In genomic region chr15:81323944-81324881, GRCh38 we compare ENCODE assay signal across 1 cellular context.
TF ChIP-seq lines count a peak whose summit lies in the region.

Gene STARD5 (minus strand): TSS chr15:81324141. CDS start chr15:81324099, 42 bp downstream.

TF ChIP-seq in K562, 482 proteins besides CTCF, POLR2A, EP300 and RAD21 (continued from another document and continues in another):
- no peak for TF ChIP-seq TSHZ1 (CRISPR knock-in tag; IDR thresholded peaks at IDR 0.05)
- no peak for TF ChIP-seq HIVEP1 (CRISPR knock-in tag; IDR thresholded peaks at IDR 0.05)
- TF ChIP-seq TRIM25 (IDR thresholded peaks at IDR 0.05; ENCODE audit: borderline replicate concordance): no peak
- TF ChIP-seq ZBTB1 (CRISPR knock-in tag; IDR thresholded peaks at IDR 0.05; ENCODE audit: borderline replicate concordance, low read depth): no peak
- peak; percentile 69 for TF ChIP-seq CTBP1 (IDR thresholded peaks at IDR 0.05; ENCODE audit: borderline replicate concordance)
- no peak for TF ChIP-seq POLR2B (IDR thresholded peaks at IDR 0.05; ENCODE audit: low read depth, partially characterized antibody)
- TF ChIP-seq EGR1 (conservative IDR thresholded peaks at IDR 0.05): no peak
- no peak for TF ChIP-seq NKRF (IDR thresholded peaks at IDR 0.05; ENCODE audit: borderline replicate concordance)
- no peak for TF ChIP-seq MXD1 (CRISPR knock-in tag; IDR thresholded peaks at IDR 0.05; ENCODE audit: borderline replicate concordance, poor library complexity, severe bottlenecking)
- no peak for TF ChIP-seq RBM22 (IDR thresholded peaks at IDR 0.05; ENCODE audit: low read depth, low read length, poor library complexity, severe bottlenecking)
- TF ChIP-seq DEAF1 (CRISPR knock-in tag; IDR thresholded peaks at IDR 0.05): no peak
- TF ChIP-seq GABPB1 (CRISPR knock-in tag; IDR thresholded peaks at IDR 0.05): no peak
- no peak for TF ChIP-seq E2F4 (CRISPR knock-in tag; IDR thresholded peaks at IDR 0.05; ENCODE audit: low read depth)
- 0 out of 2 replicates have a peak, but pooled peaks have one; percentile 48 for TF ChIP-seq MYC (IDR thresholded peaks at IDR 0.05; ENCODE audit: low read depth, low read length)
- no peak for TF ChIP-seq MYC (CRISPR knock-in tag; IDR thresholded peaks at IDR 0.05; ENCODE audit: borderline replicate concordance, low read depth)
- no peak for TF ChIP-seq KLF1 (tag; IDR thresholded peaks at IDR 0.05)
- peak; percentile 59; the same call in 1 of the 2 replicates for TF ChIP-seq ZBTB2 (IDR thresholded peaks at IDR 0.05)
- no peak for TF ChIP-seq IRF1 (CRISPR knock-in tag; IDR thresholded peaks at IDR 0.05; ENCODE audit: borderline replicate concordance)
- TF ChIP-seq HDAC2 (IDR thresholded peaks at IDR 0.05): 0 out of 2 replicates have a peak, but pooled peaks have one; percentile 12
- no peak for TF ChIP-seq RBM34 (IDR thresholded peaks at IDR 0.05; ENCODE audit: borderline replicate concordance, insufficient read depth, low read length)
- TF ChIP-seq GTF2B (IDR thresholded peaks at IDR 0.05; ENCODE audit: extremely low read depth, insufficient read length): no peak
- no peak for TF ChIP-seq CCAR2 (IDR thresholded peaks at IDR 0.05; ENCODE audit: low read depth, low read length)
- TF ChIP-seq ELK1 (CRISPR knock-in tag; IDR thresholded peaks at IDR 0.05): no peak
- TF ChIP-seq ID3 (CRISPR knock-in tag; IDR thresholded peaks at IDR 0.05): no peak
- peak; percentile 25; the same call in 1 of the 2 replicates for TF ChIP-seq ID3 (tag; IDR thresholded peaks at IDR 0.05)
- peak; percentile 83 for TF ChIP-seq ZEB2 (IDR thresholded peaks at IDR 0.05)
- 0 out of 2 replicates have a peak, but pooled peaks have one; percentile 55 for TF ChIP-seq GATAD2A (IDR thresholded peaks at IDR 0.05)
- TF ChIP-seq GTF3C2 (IDR thresholded peaks at IDR 0.05; ENCODE audit: borderline replicate concordance, extremely low read depth, insufficient read length): no peak
- TF ChIP-seq PURB (CRISPR knock-in tag; IDR thresholded peaks at IDR 0.05; ENCODE audit: low read depth): no peak
- peak; percentile 95 for TF ChIP-seq POLR2G (IDR thresholded peaks at IDR 0.05; ENCODE audit: low read depth, low read length)
- no peak for TF ChIP-seq YBX1 (IDR thresholded peaks at IDR 0.05)
- no peak for TF ChIP-seq ZNF239 (CRISPR knock-in tag; IDR thresholded peaks at IDR 0.05)
- TF ChIP-seq CEBPZ (IDR thresholded peaks at IDR 0.05; ENCODE audit: borderline replicate concordance, low read depth, low read length): no peak
